ENCODE assay signal across 8 cellular contexts in genomic region chr2:76599732-76600368, GRCh38.
DNase-seq lines count a peak whose midpoint lies in the region; ATAC-seq and TF ChIP-seq lines count a peak whose summit lies in the region.

No MANE protein-coding gene starts in this region.

- no peak overlapping the region for H3K14ac ChIP-seq in neuronal stem cell (ENCODE audit: low read length)

- intact Hi-C loops in lower leg skin (cut with DNase I; ENCODE audit: low total_unique reads) = no loop called here

- no peak overlapping the region for H2BK120ac ChIP-seq in neuronal stem cell (ENCODE audit: low read depth, low read length)

- H2BK5ac ChIP-seq in neuronal stem cell (ENCODE audit: low read length) = no peak overlapping the region

- no peak for TF ChIP-seq CTCF in lower leg skin (IDR thresholded peaks at IDR 0.05)

- no peaks in the 10 kb centered on the region for H3K79me1 ChIP-seq in neuronal stem cell (ENCODE audit: low read depth, low read length)

- H2BK15ac ChIP-seq in neuronal stem cell (ENCODE audit: low read length) = no peak overlapping the region

- H4K91ac ChIP-seq in neuronal stem cell (ENCODE audit: low read depth, low read length, poor library complexity) = no peak overlapping the region

- H4K8ac ChIP-seq in neuronal stem cell (ENCODE audit: low read depth, low read length) = no peak overlapping the region

- no peak overlapping the region for H3K23ac ChIP-seq in neuronal stem cell (ENCODE audit: low read depth, low read length, poor library complexity)

- no peak for TF ChIP-seq POLR2A in lower leg skin (IDR thresholded peaks at IDR 0.05)

- H2BK12ac ChIP-seq in neuronal stem cell (ENCODE audit: low read length) = no peak overlapping the region

- H3K27me3 ChIP-seq in neuronal stem cell (ENCODE audit: control insufficient read depth in 3 of 3, insufficient read depth in 3 of 3, low read depth in 1 of 3, low read length in 3 of 3) = no peaks in the 10 kb centered on the region

- ATAC-seq in GM18858 (IDR thresholded peaks at IDR 0.05; ENCODE audit: unreplicated experiment) (peak; percentile 98), HG02943 (IDR thresholded peaks at IDR 0.05; ENCODE audit: low read depth, unreplicated experiment) (peak; percentile 95)

- no peak overlapping the region for H2AFZ ChIP-seq in neuronal stem cell (ENCODE audit: low read length)

- no peaks in the 10 kb centered on the region for H3K4me1 ChIP-seq in neuronal stem cell (ENCODE audit: control insufficient read depth in 2 of 2, insufficient read depth in 1 of 2, low read depth in 1 of 2, low read length in 2 of 2)

- H3K18ac ChIP-seq in neuronal stem cell (ENCODE audit: low read length) = no peak overlapping the region

- DNase-seq in AML-193 (lab: John Stamatoyannopoulos, UW) (peak; percentile 69 to 75), NCI-H1417 (lab: John Stamatoyannopoulos, UW) (peak; percentile 65 to 94 (median 74)), SK-N-DZ (ENCODE audit: low spot score) (peak; percentile 86), fibroblast of peridontal ligament (ENCODE audit: extremely low read depth) (peak; percentile 0), neuronal stem cell (ENCODE audit: low spot score) (peak; percentile 77), lower leg skin (ENCODE audit: low spot score in 2 of 2) (no peak)

- no peak overlapping the region for H3K4ac ChIP-seq in neuronal stem cell (ENCODE audit: low read length)

- H3K4me3 ChIP-seq in neuronal stem cell (ENCODE audit: low read length in 2 of 2) (no peak overlapping the region), lower leg skin (ENCODE audit: low read depth, poor library complexity, severe bottlenecking) (no peak overlapping the region)

- H2AK5ac ChIP-seq in neuronal stem cell (ENCODE audit: low read depth, low read length) = no peak overlapping the region

- no peak overlapping the region for H3K27ac ChIP-seq in neuronal stem cell (replicated peaks; ENCODE audit: low read length)

- H3K9me3 ChIP-seq in neuronal stem cell (replicated peaks in 1 of 2; ENCODE audit: control insufficient read depth in 2 of 2, insufficient read depth in 1 of 2, low read depth in 1 of 2, low read length in 2 of 2) = no peaks in the 10 kb centered on the region

- H3K4me2 ChIP-seq in neuronal stem cell (ENCODE audit: insufficient read depth, low read length, poor library complexity, severe bottlenecking) = no peak overlapping the region

- no peaks in the 10 kb centered on the region for H3K36me3 ChIP-seq in neuronal stem cell (replicated peaks in 1 of 2; ENCODE audit: control insufficient read depth in 2 of 2, insufficient read depth in 2 of 2, low read length in 2 of 2)

- WGBS in neuronal stem cell (ENCODE audit: extremely low coverage in 2 of 2, insufficient read length in 2 of 2, insufficient replicate concordance in 1 of 2), 2 donors = no CpG with 5 or more reads among the region's 4 CpGs
- 13 to 17% methylated on average over 4 of the region's 4 CpGs for WGBS in lower leg skin, 2 donors

- H3K9ac ChIP-seq in neuronal stem cell (ENCODE audit: low read depth, low read length, poor library complexity) = no peak overlapping the region

Comparison
In these comparisons a context has a peak if more than half of its experiments do, and no peak if none do; other contexts are left out.
1. DNase-seq: peak in AML-193 (2 of 2), NCI-H1417 (3 of 3), SK-N-DZ (single experiment), fibroblast of peridontal ligament (single experiment) and neuronal stem cell (single experiment); none in lower leg skin (0 of 2).